ENCODE assay signal across 9 cellular contexts in the genomic region with DNA sequence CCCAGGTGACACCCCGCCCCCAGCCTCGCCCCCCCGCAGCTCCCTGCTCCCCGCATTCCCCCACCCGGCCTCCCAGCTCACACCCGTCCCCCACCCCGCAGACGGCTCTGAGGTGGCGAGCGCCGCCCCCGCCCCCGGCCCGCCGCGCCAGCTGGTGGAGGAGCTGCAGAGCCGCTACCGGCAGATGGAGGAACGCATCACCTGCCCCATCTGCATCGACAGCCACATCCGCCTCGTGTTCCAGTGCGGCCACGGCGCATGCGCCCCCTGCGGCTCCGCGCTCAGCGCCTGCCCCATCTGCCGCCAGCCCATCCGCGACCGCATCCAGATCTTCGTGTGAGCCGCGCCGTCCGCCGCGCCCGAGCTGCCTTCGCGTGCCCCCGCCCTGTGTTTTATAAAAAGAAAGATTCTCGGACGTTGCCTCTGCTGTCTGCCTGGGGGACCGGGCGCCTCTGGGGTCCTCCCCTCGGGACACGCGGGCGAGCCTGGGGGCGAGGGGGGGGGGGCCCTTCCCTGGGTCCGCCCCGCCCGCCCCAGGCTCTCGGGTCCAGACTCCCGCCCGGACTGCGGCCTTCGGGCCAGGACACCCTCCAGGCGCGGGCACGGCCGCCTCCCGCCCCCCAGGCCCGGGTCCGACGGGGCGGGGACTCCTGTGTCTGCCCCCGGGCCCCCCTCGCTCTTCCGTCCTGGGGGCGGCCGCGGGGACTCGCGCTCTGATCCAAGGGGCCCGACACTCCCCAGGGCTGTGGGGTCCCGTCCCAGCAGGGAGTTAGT.
A peak's percentile ranks its signal among the peaks of the same experiment; 100 is the strongest.
DNase-seq lines count a peak whose midpoint lies in the region; ATAC-seq and TF ChIP-seq lines count a peak whose summit lies in the region.
"Had no signal": no experiment of that assay in that cellular context is flagged by ENCODE, and none has a peak within 500 bp of the region (broad histone marks: within the 10 kb centered on the region; RNA-seq: fewer than 3 reads in every experiment).

No MANE protein-coding gene starts in this region.

- no peak for TF ChIP-seq CTCF in astrocyte of the cerebellum (IDR thresholded peaks at IDR 0.05; ENCODE audit: low read depth, low read length, missing control alignments)

- peak; percentile 54 for ATAC-seq in GM19023 (IDR thresholded peaks at IDR 0.05; ENCODE audit: unreplicated experiment)
- ATAC-seq in HG03442 (IDR thresholded peaks at IDR 0.05; ENCODE audit: unreplicated experiment): peak; percentile 58
- ATAC-seq: Panc1 had no signal

- peak; percentile 82 to 98 (median 94) for DNase-seq in T-helper 2 cell
- peak; percentile 16 for DNase-seq in astrocyte of the cerebellum (ENCODE audit: low read depth)
- DNase-seq in islet precursor cell: peak; percentile 88
- DNase-seq in stimulated activated CD4-positive, alpha-beta T cell treated with anti-CD3 and anti-CD28 coated beads, TNF-alpha, amount 100 ng/mL, for 4 hours (ENCODE audit: low read depth in 3 of 3): peak; percentile 81 to 91 (median 89)
- DNase-seq in DMS114 treated with DMSO at 0.1 percent for 48 hours (lab: John Stamatoyannopoulos, UW; ENCODE audit: unreplicated experiment): no peak
- DNase-seq in HCEC 1CT: no peak

- H3K4me3 ChIP-seq in astrocyte of the cerebellum (ENCODE audit: low read depth, low read length): no peak overlapping the region

- in situ Hi-C loops in astrocyte of the cerebellum (cut with HindIII; ENCODE audit: low sequenced_read_pairs): no loop called here

Comparison
In these comparisons a context has a peak if more than half of its experiments do, and no peak if none do; other contexts are left out.
1. DNase-seq: peak in T-helper 2 cell (5 of 5), astrocyte of the cerebellum (single experiment), islet precursor cell (single experiment) and stimulated activated CD4-positive, alpha-beta T cell treated with anti-CD3 and anti-CD28 coated beads, TNF-alpha, amount 100 ng/mL, for 4 hours (3 of 3); none in DMS114 treated with DMSO at 0.1 percent for 48 hours (single experiment) and HCEC 1CT (single experiment).